In the genomic region with DNA sequence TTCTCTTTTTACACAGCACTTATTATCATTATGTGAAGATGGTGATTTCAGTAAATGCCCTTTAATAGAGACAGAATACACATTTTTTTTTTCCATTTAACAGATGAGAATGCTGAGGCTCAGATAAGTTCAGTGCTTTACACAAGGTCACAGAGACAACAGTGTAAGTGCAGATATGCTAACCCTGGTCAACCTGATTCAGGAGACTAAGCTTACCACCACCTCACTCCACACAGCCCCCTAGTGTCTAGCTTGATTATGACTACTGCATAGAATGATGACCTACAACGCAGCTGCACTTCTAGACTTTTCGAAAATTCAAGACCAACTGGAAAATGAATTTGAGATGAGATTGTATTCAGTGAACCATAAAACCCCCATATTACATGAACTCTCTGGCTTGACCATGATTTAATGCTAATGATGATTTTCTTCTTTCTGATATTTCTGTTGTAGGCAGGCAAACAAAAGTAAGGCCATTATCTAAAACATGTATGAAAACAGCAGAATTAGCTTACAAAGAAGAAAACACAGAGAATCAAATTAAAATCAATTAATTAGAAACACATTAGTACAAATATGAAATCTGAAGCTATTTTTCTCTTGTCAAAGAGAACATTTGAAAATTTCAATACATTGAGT, we compare ENCODE assay signal across 9 cellular contexts.
DNase-seq lines count a peak whose midpoint lies in the region; ATAC-seq and FAIRE-seq lines count a peak whose summit lies in the region.
"Had no signal": no experiment of that assay in that cellular context is flagged by ENCODE, and none has a peak within 500 bp of the region (broad histone marks: within the 10 kb centered on the region; RNA-seq: fewer than 3 reads in every experiment).

No MANE protein-coding gene starts in this region.

- ATAC-seq in activated naive CD8-positive, alpha-beta T cell treated with anti-CD3 and anti-CD28 coated beads, Interleukin-2, amount 50 U/mL, for 24 hours: no peak

- DNase-seq in AG08396 (ENCODE audit: low spot score) (peak; percentile 16), GM19239 (ENCODE audit: insufficient read length, low spot score) (peak; percentile 27), NCI-H69 (lab: John Stamatoyannopoulos, UW) (peak; percentile 16), germinal center (ENCODE audit: low spot score) (peak; percentile 44), NCI-H2196 treated with DMSO at 0.1 percent for 48 hours (lab: John Stamatoyannopoulos, UW; ENCODE audit: unreplicated experiment) (no peak), posterior cingulate gyrus (no peak), T1000 (lab: John Stamatoyannopoulos, UW) (no peak)
- no peak for DNase-seq in activated naive CD8-positive, alpha-beta T cell treated with anti-CD3 and anti-CD28 coated beads, Interleukin-2, amount 50 U/mL, for 24 hours
- DNase-seq: activated naive CD8-positive, alpha-beta T cell treated with anti-CD3 and anti-CD28 coated beads, Interleukin-2, amount 10 ng/mL, durations not matched to agents 7 days and 5 days had no signal

- no peak overlapping the region for H3K27ac Mint-ChIP-seq in activated naive CD8-positive, alpha-beta T cell treated with anti-CD3 and anti-CD28 coated beads, Interleukin-2, amount 50 U/mL, for 24 hours
- H3K27ac Mint-ChIP-seq: activated naive CD8-positive, alpha-beta T cell treated with anti-CD3 and anti-CD28 coated beads, Interleukin-2, amount 10 ng/mL, durations not matched to agents 7 days and 5 days had no signal

- H3K9me3 Mint-ChIP-seq in activated naive CD8-positive, alpha-beta T cell treated with anti-CD3 and anti-CD28 coated beads, Interleukin-2, amount 50 U/mL, for 24 hours: no peaks in the 10 kb centered on the region
- H3K9me3 Mint-ChIP-seq: activated naive CD8-positive, alpha-beta T cell treated with anti-CD3 and anti-CD28 coated beads, Interleukin-2, amount 10 ng/mL, durations not matched to agents 7 days and 5 days had no signal

- intact Hi-C loops in posterior cingulate gyrus (cut with DNase I): no loop called here

- peaks cover 4% of the 10 kb centered on the region for H3K27me3 Mint-ChIP-seq in activated naive CD8-positive, alpha-beta T cell treated with anti-CD3 and anti-CD28 coated beads, Interleukin-2, amount 50 U/mL, for 24 hours

- no peaks in the 10 kb centered on the region for H3K4me1 Mint-ChIP-seq in activated naive CD8-positive, alpha-beta T cell treated with anti-CD3 and anti-CD28 coated beads, Interleukin-2, amount 50 U/mL, for 24 hours
- H3K4me1 Mint-ChIP-seq: activated naive CD8-positive, alpha-beta T cell treated with anti-CD3 and anti-CD28 coated beads, Interleukin-2, amount 10 ng/mL, durations not matched to agents 7 days and 5 days had no signal

- H3K36me3 Mint-ChIP-seq in activated naive CD8-positive, alpha-beta T cell treated with anti-CD3 and anti-CD28 coated beads, Interleukin-2, amount 50 U/mL, for 24 hours (ENCODE audit: low read depth): no peaks in the 10 kb centered on the region
- H3K36me3 Mint-ChIP-seq: activated naive CD8-positive, alpha-beta T cell treated with anti-CD3 and anti-CD28 coated beads, Interleukin-2, amount 10 ng/mL, durations not matched to agents 7 days and 5 days had no signal

- peak; percentile 87 for FAIRE-seq in GM19239 (lab: Jason Lieb, UNC)

- no peak overlapping the region for H3K4me3 Mint-ChIP-seq in activated naive CD8-positive, alpha-beta T cell treated with anti-CD3 and anti-CD28 coated beads, Interleukin-2, amount 50 U/mL, for 24 hours
- H3K4me3 Mint-ChIP-seq: activated naive CD8-positive, alpha-beta T cell treated with anti-CD3 and anti-CD28 coated beads, Interleukin-2, amount 10 ng/mL, durations not matched to agents 7 days and 5 days had no signal

Comparison
In these comparisons a context has a peak if more than half of its experiments do, and no peak if none do; other contexts are left out.
1. DNase-seq: peak in AG08396 (single experiment), GM19239 (single experiment), NCI-H69 (single experiment) and germinal center (single experiment); none in activated naive CD8-positive, alpha-beta T cell treated with anti-CD3 and anti-CD28 coated beads, Interleukin-2, amount 50 U/mL, for 24 hours (single experiment), NCI-H2196 treated with DMSO at 0.1 percent for 48 hours (single experiment), posterior cingulate gyrus (0 of 10) and T1000 (single experiment).